Comparison of ENCODE assay signal across 11 cellular contexts in the genomic region with DNA sequence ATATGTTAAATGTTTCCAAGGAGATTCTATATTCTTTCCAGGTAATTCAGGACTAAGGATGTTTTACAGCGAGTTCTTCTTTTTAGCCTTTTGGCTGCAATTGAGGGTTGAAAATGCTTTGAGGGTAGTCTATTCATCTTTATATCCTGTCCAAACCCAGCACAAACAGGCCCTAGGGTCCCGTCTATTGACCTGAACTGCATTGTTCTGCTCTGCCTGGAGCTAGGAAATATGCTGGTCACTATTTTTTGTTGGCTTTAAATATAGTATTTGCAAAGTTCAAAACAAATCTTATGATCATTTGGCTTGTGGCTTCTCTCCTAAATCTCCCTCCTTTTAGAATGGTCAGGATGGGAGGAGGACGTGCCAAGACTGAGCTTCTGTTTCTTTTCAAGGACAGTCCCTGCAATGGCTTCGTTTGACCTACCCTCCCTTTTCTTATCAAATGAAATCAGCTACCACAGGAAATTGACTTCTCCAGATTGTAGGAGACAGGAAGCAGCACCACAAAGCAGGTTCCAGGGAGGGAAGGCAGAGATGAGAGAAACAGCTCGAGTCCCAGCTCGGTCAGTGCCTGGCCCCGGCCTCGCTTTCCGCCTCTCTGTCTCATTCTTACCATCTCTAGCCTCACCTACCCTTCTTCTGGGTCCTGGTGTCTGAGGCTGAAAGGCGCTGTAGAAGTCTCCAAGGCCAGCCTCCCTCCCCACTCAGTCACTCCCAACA. TPM values are rescaled to one million over a fixed set of nuclear protein-coding genes. Genes with fewer than 3 reads are reported as not detected.
DNase-seq lines count a peak whose midpoint lies in the region; ATAC-seq and TF ChIP-seq lines count a peak whose summit lies in the region.
"Had no signal": no experiment of that assay in that cellular context is flagged by ENCODE, and none has a peak within 500 bp of the region (broad histone marks: within the 10 kb centered on the region; RNA-seq: fewer than 3 reads in every experiment).

No MANE protein-coding gene starts in this region.

- H3K27ac Mint-ChIP-seq in H9 (peak overlapping the region in 1 of 3 experiments; percentile 78; a peak in 2 of 7 replicates), progenitor cell of endocrine pancreas (peak overlapping the region; percentile 76)

- H3K4me3 ChIP-seq in SK-N-SH (ENCODE audit: low read depth in 2 of 2, low read length in 1 of 2) (no peak overlapping the region), esophagus muscularis mucosa (no peak overlapping the region), BE2C (ENCODE audit: low read depth, low read length) (no peak overlapping the region), WERI-Rb-1 (ENCODE audit: low read depth, low read length) (no peak overlapping the region)

- no peak for TF ChIP-seq RAD21 in SK-N-SH (IDR thresholded peaks at IDR 0.05; ENCODE audit: low read length)

- intact Hi-C loops in esophagus muscularis mucosa (cut with DNase I), result no loop called here

- H2BK15ac ChIP-seq in H9 (ENCODE audit: low read depth, low read length), result no peak overlapping the region

- H4K20me1 ChIP-seq in H9 (ENCODE audit: control insufficient read depth, insufficient read depth, insufficient read length), result no peaks in the 10 kb centered on the region
- H4K20me1 ChIP-seq in SK-N-SH (ENCODE audit: insufficient read depth), result no peaks in the 10 kb centered on the region

- no peaks in the 10 kb centered on the region for H3K27me3 Mint-ChIP-seq in H9 (ENCODE audit: low read depth)
- H3K27me3 Mint-ChIP-seq in progenitor cell of endocrine pancreas, result no peaks in the 10 kb centered on the region

- TF ChIP-seq POLR2A in esophagus muscularis mucosa (IDR thresholded peaks at IDR 0.05; ENCODE audit: low read depth), result peak; percentile 4

- H4K5ac ChIP-seq in H9 (ENCODE audit: insufficient read length, low read depth, low read length), result no peak overlapping the region

- H2BK20ac ChIP-seq in H9 (ENCODE audit: low read depth, low read length, poor library complexity, severe bottlenecking), result no peak overlapping the region

- no peak overlapping the region for H2BK120ac ChIP-seq in H9 (ENCODE audit: low read depth, low read length, poor library complexity, severe bottlenecking)

- H3K36me3 ChIP-seq in SK-N-SH (replicated peaks in 1 of 2; ENCODE audit: control insufficient read depth in 1 of 2, insufficient read depth in 2 of 2, low read length in 1 of 2) (no peaks in the 10 kb centered on the region), esophagus muscularis mucosa (no peaks in the 10 kb centered on the region), BE2C (no peaks in the 10 kb centered on the region), WERI-Rb-1 (no peaks in the 10 kb centered on the region)

- TF ChIP-seq CTCF in H9 (conservative IDR thresholded peaks at IDR 0.05) (no peak), SK-N-SH (IDR thresholded peaks at IDR 0.05) (no peak), esophagus muscularis mucosa (IDR thresholded peaks at IDR 0.05) (no peak), progenitor cell of endocrine pancreas (IDR thresholded peaks at IDR 0.05; ENCODE audit: unreplicated experiment) (no peak), BE2C (IDR thresholded peaks at IDR 0.05; ENCODE audit: low read depth, low read length) (no peak), WERI-Rb-1 (IDR thresholded peaks at IDR 0.05; ENCODE audit: low read depth, low read length) (no peak)

- no peaks in the 10 kb centered on the region for H3F3A ChIP-seq in SK-N-SH (replicated peaks; ENCODE audit: insufficient read depth)

- H3K18ac ChIP-seq in H9 (ENCODE audit: insufficient read length, low read depth, low read length), result peak overlapping the region; percentile 53

- no peak overlapping the region for H3T11ph ChIP-seq in H9 (ENCODE audit: low read length)

- no peak overlapping the region for H3K4ac ChIP-seq in H9 (ENCODE audit: low read depth, low read length)

- no peaks in the 10 kb centered on the region for H3K79me1 ChIP-seq in H9 (ENCODE audit: insufficient read depth, low read depth, low read length, poor library complexity, severe bottlenecking)

- no peak overlapping the region for H3K56ac ChIP-seq in H9 (ENCODE audit: insufficient read length, low read depth, low read length)

- no peaks in the 10 kb centered on the region for H3K9me2 ChIP-seq in SK-N-SH

- H3K27ac ChIP-seq in H9 (ENCODE audit: insufficient read length, low read depth, low read length), result no peak overlapping the region
- H3K27ac ChIP-seq in SK-N-SH (ENCODE audit: low read depth in 2 of 2, low read length in 1 of 2), result peak overlapping the region in 1 of 2 experiments; percentile 54; a peak in 2 of 4 replicates
- peak overlapping the region; percentile 68 to 74 (median 72) for H3K27ac ChIP-seq in esophagus muscularis mucosa (replicated peaks in 1 of 4)
- no peak overlapping the region for H3K27ac ChIP-seq in WERI-Rb-1

- H2AFZ ChIP-seq in H9 (ENCODE audit: low read length) (no peak overlapping the region), SK-N-SH (ENCODE audit: low read depth) (peak overlapping the region; percentile 78)

- H2AK5ac ChIP-seq in H9 (ENCODE audit: insufficient read length, low read length), result no peak overlapping the region

- no peak overlapping the region for H3K14ac ChIP-seq in H9 (ENCODE audit: insufficient read depth, low read length)

- H3K9me3 Mint-ChIP-seq in H9 (no peaks in the 10 kb centered on the region), progenitor cell of endocrine pancreas (ENCODE audit: low read depth) (no peaks in the 10 kb centered on the region)

- POLR2A ChIA-PET in SK-N-SH (lab: Yijun Ruan, JAX), result no interaction called here

- CTCF ChIA-PET in SK-N-SH (lab: Yijun Ruan, JAX), result interaction anchor here (0.7 to 3.6 kb wide), 3 partner anchors 28 to 122 kb away, joined by 3 to 20 read pairs (median 3); no protein-coding TSS in a partner anchor

- no peak for ATAC-seq in GM21381 (IDR thresholded peaks at IDR 0.05; ENCODE audit: unreplicated experiment)

- H4K8ac ChIP-seq in H9 (replicated peaks; ENCODE audit: insufficient read length, low read depth, low read length), result peak overlapping the region; percentile 58

- no peak overlapping the region for H3K9ac ChIP-seq in H9 (ENCODE audit: extremely low read depth, insufficient read length, low read length)
- H3K9ac ChIP-seq in SK-N-SH, result no peak overlapping the region

- H3K36me3 Mint-ChIP-seq in H9 (ENCODE audit: insufficient read depth in 1 of 3, low read depth in 3 of 3) (no peaks in the 10 kb centered on the region), progenitor cell of endocrine pancreas (ENCODE audit: insufficient read depth) (no peaks in the 10 kb centered on the region)

- H3K9me3 ChIP-seq in H9 (ENCODE audit: control insufficient read depth, low read depth, low read length) (no peaks in the 10 kb centered on the region), SK-N-SH (0 out of 2 replicates have a peak, but pooled peaks cover 3% of the 10 kb centered on the region), esophagus muscularis mucosa (no peaks in the 10 kb centered on the region), BE2C (no peaks in the 10 kb centered on the region), WERI-Rb-1 (ENCODE audit: severe bottlenecking) (no peaks in the 10 kb centered on the region)

- H2BK5ac ChIP-seq in H9 (ENCODE audit: insufficient read length, low read length), result no peak overlapping the region

- H3K4me2 ChIP-seq in H9 (ENCODE audit: insufficient read depth, insufficient read length, low read length) (no peak overlapping the region), SK-N-SH (peak overlapping the region; percentile 33)

- H3K79me2 ChIP-seq in H9 (ENCODE audit: insufficient read depth, low read length) (no peaks in the 10 kb centered on the region), SK-N-SH (ENCODE audit: insufficient read depth) (no peaks in the 10 kb centered on the region)

- no peak overlapping the region for H3K23ac ChIP-seq in H9 (ENCODE audit: insufficient read length, low read depth, low read length)

- H3K4me1 ChIP-seq in H9 (ENCODE audit: insufficient read depth, low read length) (no peaks in the 10 kb centered on the region), SK-N-SH (ENCODE audit: control insufficient read depth in 1 of 2, insufficient read depth in 2 of 2, low read depth in 1 of 2, low read length in 1 of 2) (peaks cover 7 to 9% of the 10 kb centered on the region in 2 experiments; a peak in 2 of 4 replicates), esophagus muscularis mucosa (peaks cover 17 to 47% (median 38%) of the 10 kb centered on the region in 4 donors), BE2C (peaks cover 8% of the 10 kb centered on the region)

- DNase-seq in H9, result no peak
- DNase-seq in SK-N-SH, result peak; percentile 48
- no peak for DNase-seq in esophagus muscularis mucosa (ENCODE audit: extremely low spot score)
- no peak for DNase-seq in progenitor cell of endocrine pancreas (ENCODE audit: low spot score, unreplicated experiment)
- DNase-seq in BE2C, result no peak
- DNase-seq in NCI-H748 treated with DMSO at 0.1 percent for 48 hours (lab: John Stamatoyannopoulos, UW), result no peak
- no peak for DNase-seq in WERI-Rb-1
- DNase-seq: anterior cingulate cortex, glutamatergic neuron, retina had no signal

- H3K27me3 ChIP-seq in H9 (ENCODE audit: insufficient read depth, low read length) (no peaks in the 10 kb centered on the region), SK-N-SH (ENCODE audit: insufficient read depth) (no peaks in the 10 kb centered on the region), esophagus muscularis mucosa (no peaks in the 10 kb centered on the region), BE2C (no peaks in the 10 kb centered on the region), WERI-Rb-1 (ENCODE audit: insufficient read depth, low read depth, severe bottlenecking) (no peaks in the 10 kb centered on the region)

- WGBS in H9 (ENCODE audit: extremely low coverage, insufficient read length, low lambda C conversion rate), result no CpG with 5 or more reads among the region's 10 CpGs
- 78% methylated on average over 10 of the region's 10 CpGs for WGBS in SK-N-SH (ENCODE audit: low lambda C conversion rate)
- 49% methylated on average over 10 of the region's 10 CpGs for WGBS in esophagus muscularis mucosa

- no peak overlapping the region for H2BK12ac ChIP-seq in H9 (ENCODE audit: insufficient read length, low read depth, low read length)

- no peak overlapping the region for H4K91ac ChIP-seq in H9 (ENCODE audit: insufficient read length, low read depth, low read length)

- H3K4me1 Mint-ChIP-seq in H9, result peaks cover 17 to 18% of the 10 kb centered on the region in 2 experiments
- H3K4me1 Mint-ChIP-seq in progenitor cell of endocrine pancreas (ENCODE audit: low read depth), result peaks cover 5% of the 10 kb centered on the region

- no peak for TF ChIP-seq EP300 in SK-N-SH (IDR thresholded peaks at IDR 0.05; ENCODE audit: borderline replicate concordance in 1 of 2, low read depth in 1 of 2, low read length in 1 of 2)
- no peak for TF ChIP-seq EP300 in esophagus muscularis mucosa (IDR thresholded peaks at IDR 0.05)

- H3K23me2 ChIP-seq in H9 (ENCODE audit: insufficient read length, low read depth, low read length, poor library complexity, severe bottlenecking), result no peaks in the 10 kb centered on the region

- no peak overlapping the region for H3K4me3 Mint-ChIP-seq in H9
- no peak overlapping the region for H3K4me3 Mint-ChIP-seq in progenitor cell of endocrine pancreas (ENCODE audit: low read depth)

RNA-seq across cellular contexts. Expression of gene NRROS, which starts 27.6 kb away (rescaled TPM):
- total RNA-seq in H9 (2021) (2.8 and 4.0 TPM in 2 replicates), esophagus muscularis mucosa (1 to 10 TPM; 6.2 to 8.5 (median 7.3) TPM), progenitor cell of endocrine pancreas (1.4 and 2.0 TPM in 2 replicates)
- 0.19 and 0.25 TPM in 2 replicates for polyA plus RNA-seq in SK-N-SH (2012; rRNA removed)
- polyA plus RNA-seq in SK-N-SH (2012; cell fraction: cytosol; rRNA removed), result 0.06 and 0.22 TPM in 2 replicates
- polyA plus RNA-seq in SK-N-SH (2012; cell fraction: nucleus; rRNA removed), result 0.13 and 0.14 TPM in 2 replicates
- polyA plus RNA-seq in BE2C (2012; ENCODE audit: insufficient read depth, insufficient read length, low read depth), result 17.0 TPM

RNA-seq across cellular contexts. Expression of gene FBXO45, which starts 43.5 kb away (rescaled TPM):
- total RNA-seq in H9 (2021) (18.6 and 19.8 TPM in 2 replicates), esophagus muscularis mucosa (10 to 100 TPM in 2 of 4 donors, 1 to 10 TPM in 2; 9.0 to 14.7 (median 9.8) TPM), progenitor cell of endocrine pancreas (13.0 and 13.1 TPM in 2 replicates)
- 3.2 and 4.2 TPM in 2 replicates for polyA plus RNA-seq in SK-N-SH (2012; rRNA removed)
- 6.1 and 8.7 TPM in 2 replicates for polyA plus RNA-seq in SK-N-SH (2012; cell fraction: cytosol; rRNA removed)
- 1.1 and 1.8 TPM in 2 replicates for polyA plus RNA-seq in SK-N-SH (2012; cell fraction: nucleus; rRNA removed)
- 27.4 TPM for polyA plus RNA-seq in BE2C (2012; ENCODE audit: insufficient read depth, insufficient read length, low read depth)

RNA-seq across cellular contexts. Expression of gene WDR53, which starts 43.6 kb away (rescaled TPM):
- total RNA-seq in H9 (2021) (21.2 and 22.3 TPM in 2 replicates), esophagus muscularis mucosa (1 to 10 TPM; 3.8 to 8.7 (median 5.6) TPM), progenitor cell of endocrine pancreas (13.1 and 15.2 TPM in 2 replicates)
- polyA plus RNA-seq in SK-N-SH (2012; rRNA removed), result 7.0 and 9.3 TPM in 2 replicates
- 9.7 and 12.1 TPM in 2 replicates for polyA plus RNA-seq in SK-N-SH (2012; cell fraction: cytosol; rRNA removed)
- polyA plus RNA-seq in SK-N-SH (2012; cell fraction: nucleus; rRNA removed), result 6.3 and 7.2 TPM in 2 replicates
- polyA plus RNA-seq in BE2C (2012; ENCODE audit: insufficient read depth, insufficient read length, low read depth), result 33.6 TPM

Comparison
In these comparisons a context has a peak if more than half of its experiments do, and no peak if none do; other contexts are left out.
1. H3K27ac ChIP-seq: peak in esophagus muscularis mucosa (4 of 4); none in H9 (single experiment) and WERI-Rb-1 (single experiment).